1 cellular context compared by ENCODE assay signal in the genomic region with DNA sequence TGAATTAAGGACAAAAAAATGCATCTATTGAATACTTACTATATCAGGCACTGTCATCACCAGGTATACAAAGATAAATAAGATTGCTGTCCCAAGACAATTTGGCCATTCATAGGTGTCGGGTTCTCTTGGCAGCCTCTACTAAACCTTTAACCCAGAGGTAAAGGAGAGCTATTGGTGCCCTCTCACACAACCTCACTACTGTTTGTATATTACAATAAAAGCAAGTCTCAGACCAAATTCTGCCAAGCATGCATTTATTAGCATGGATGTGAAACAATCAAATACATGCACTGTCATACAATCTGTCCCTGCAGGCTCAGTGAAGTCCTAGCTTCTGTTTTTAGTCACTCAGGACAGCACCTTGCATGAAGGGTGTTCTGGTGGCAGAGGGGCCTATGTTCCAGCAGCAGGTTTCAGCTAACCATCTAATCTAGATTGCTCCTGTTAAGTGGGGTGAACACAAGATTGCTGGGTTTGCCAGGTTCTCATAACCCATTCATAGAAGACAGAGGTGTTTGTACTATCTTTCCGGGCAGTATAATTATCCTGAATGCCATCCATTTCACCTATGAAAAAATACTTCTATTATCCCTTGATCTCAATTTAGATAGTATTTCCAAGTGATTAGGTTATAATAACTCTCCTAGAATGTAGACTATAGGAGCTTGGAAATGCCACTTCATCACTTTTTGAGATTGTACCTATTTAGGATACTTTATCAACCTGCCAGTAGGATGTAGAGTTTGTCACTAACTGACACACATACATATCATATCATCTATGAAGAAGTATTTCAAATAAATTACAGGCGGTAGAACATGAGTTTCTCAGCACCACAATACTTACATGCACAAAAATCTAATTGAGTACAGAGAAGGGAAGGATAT.
TF ChIP-seq lines count a peak whose summit lies in the region.

No MANE protein-coding gene starts in this region.

TF ChIP-seq in GM12878, 131 proteins besides CTCF, POLR2A, EP300 and RAD21:
- no peak for TF ChIP-seq SP1 (IDR thresholded peaks at IDR 0.05; ENCODE audit: low read depth, low read length)
- no peak for TF ChIP-seq ZNF274 (IDR thresholded peaks at IDR 0.05; ENCODE audit: insufficient read depth, insufficient read length)
- TF ChIP-seq POLR2AphosphoS5 (IDR thresholded peaks at IDR 0.05; ENCODE audit: low read length) = no peak
- TF ChIP-seq SREBF2 (IDR thresholded peaks at IDR 0.05; ENCODE audit: low read length) = no peak
- TF ChIP-seq KLF5 (IDR thresholded peaks at IDR 0.05; ENCODE audit: partially characterized antibody) = no peak
- TF ChIP-seq EZH2 (IDR thresholded peaks at IDR 0.05; ENCODE audit: borderline replicate concordance, control insufficient read depth, low read depth, low read length) = no peak
- TF ChIP-seq CEBPB (IDR thresholded peaks at IDR 0.05; ENCODE audit: borderline replicate concordance in 1 of 2, low read depth in 2 of 2, low read length in 2 of 2) = no peak
- TF ChIP-seq, protein P1, sequence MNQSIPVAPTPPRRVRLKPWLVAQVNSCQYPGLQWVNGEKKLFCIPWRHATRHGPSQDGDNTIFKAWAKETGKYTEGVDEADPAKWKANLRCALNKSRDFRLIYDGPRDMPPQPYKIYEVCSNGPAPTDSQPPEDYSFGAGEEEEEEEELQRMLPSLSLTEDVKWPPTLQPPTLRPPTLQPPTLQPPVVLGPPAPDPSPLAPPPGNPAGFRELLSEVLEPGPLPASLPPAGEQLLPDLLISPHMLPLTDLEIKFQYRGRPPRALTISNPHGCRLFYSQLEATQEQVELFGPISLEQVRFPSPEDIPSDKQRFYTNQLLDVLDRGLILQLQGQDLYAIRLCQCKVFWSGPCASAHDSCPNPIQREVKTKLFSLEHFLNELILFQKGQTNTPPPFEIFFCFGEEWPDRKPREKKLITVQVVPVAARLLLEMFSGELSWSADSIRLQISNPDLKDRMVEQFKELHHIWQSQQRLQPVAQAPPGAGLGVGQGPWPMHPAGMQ (IDR thresholded peaks at IDR 0.05; ENCODE audit: borderline replicate concordance) = no peak
TF ChIP-seq in GM12878: peak in this region for 0.
